In genomic region chr3:50347187-50347813, GRCh38 we compare ENCODE assay signal across 8 cellular contexts. TPM values are rescaled to one million over a fixed set of nuclear protein-coding genes. Genes with fewer than 3 reads are reported as not detected.
DNase-seq lines count a peak whose midpoint lies in the region; ATAC-seq, FAIRE-seq and TF ChIP-seq lines count a peak whose summit lies in the region.

No MANE protein-coding gene starts in this region.

- DNase-seq in COLO668 (lab: John Stamatoyannopoulos, UW; ENCODE audit: unreplicated experiment) (peak; percentile 56), HTR-8/SVneo (ENCODE audit: insufficient read length, low spot score) (peak; percentile 70), RWPE1 (ENCODE audit: low spot score) (no peak), foreskin keratinocyte (peak in 1 of 2 donors; percentile 50), pons (ENCODE audit: low spot score) (peak; percentile 66)
- DNase-seq in activated T-helper 1 cell treated with anti-CD3 and anti-CD28 coated beads, Interleukin-2, amount 50 U/mL, for 16 hours (ENCODE audit: low read depth in 1 of 2, low spot score in 1 of 2), result peak; percentile 60 to 67

- peak overlapping the region; percentile 95 for H3K27ac ChIP-seq in RWPE1
- H3K27ac ChIP-seq in foreskin keratinocyte, result no peak overlapping the region

- no peak for FAIRE-seq in HTR-8/SVneo (lab: Jason Lieb, UNC)

- peak; percentile 75 for TF ChIP-seq CTCF in RWPE1 (conservative IDR thresholded peaks at IDR 0.05; ENCODE audit: low read depth)
- peak; percentile 76 for TF ChIP-seq CTCF in foreskin keratinocyte (conservative IDR thresholded peaks at IDR 0.05)

- CTCF ChIA-PET in RWPE1 (lab: Yijun Ruan, JAX), result interaction anchor here (0.6 to 1.3 kb wide), 5 partner anchors 74 to 1108 kb away, joined by 3 to 4 read pairs (median 3); no protein-coding TSS in a partner anchor

- H3K27me3 ChIP-seq in foreskin keratinocyte, result no peaks in the 10 kb centered on the region

- H3K4me1 ChIP-seq in foreskin keratinocyte, result no peaks in the 10 kb centered on the region

- peak; percentile 13 for ATAC-seq in foreskin keratinocyte
- ATAC-seq in HG03520 (IDR thresholded peaks at IDR 0.05; ENCODE audit: unreplicated experiment), result no peak
- ATAC-seq in HG03439 (IDR thresholded peaks at IDR 0.05; ENCODE audit: unreplicated experiment), result no peak

- POLR2A ChIA-PET in RWPE1 (lab: Yijun Ruan, JAX; ENCODE audit: low non-redundant PET), result no interaction called here

RNA-seq across cellular contexts. Expression of gene ZMYND10, which starts 1.8 kb away (rescaled TPM):
- total RNA-seq in foreskin keratinocyte, result 0.44 and 0.46 TPM in 2 replicates
- 0.53 and 0.58 TPM in 2 replicates for polyA plus RNA-seq in foreskin keratinocyte

RNA-seq across cellular contexts. Expression of gene NPRL2, which starts 3.3 kb away (rescaled TPM):
- 19.4 and 23.9 TPM in 2 replicates for total RNA-seq in foreskin keratinocyte
- 18.9 and 22.2 TPM in 2 replicates for polyA plus RNA-seq in foreskin keratinocyte

RNA-seq across cellular contexts. Expression of gene CYB561D2, which starts 3.4 kb away (rescaled TPM):
- 18.6 and 19.8 TPM in 2 replicates for total RNA-seq in foreskin keratinocyte
- polyA plus RNA-seq in foreskin keratinocyte, result 26.0 and 27.3 TPM in 2 replicates

RNA-seq across cellular contexts. Expression of gene RASSF1, which starts 6.7 kb away (rescaled TPM):
- total RNA-seq in foreskin keratinocyte, result 22.1 and 23.8 TPM in 2 replicates
- 28.5 and 29.4 TPM in 2 replicates for polyA plus RNA-seq in foreskin keratinocyte

RNA-seq across cellular contexts. Expression of gene TMEM115, which starts 12.0 kb away (rescaled TPM):
- total RNA-seq in foreskin keratinocyte, result 34.7 and 35.6 TPM in 2 replicates
- polyA plus RNA-seq in foreskin keratinocyte, result 38.3 and 38.9 TPM in 2 replicates
